20 cellular contexts compared by ENCODE assay signal in genomic region chr5:89989831-89990230, GRCh38.
DNase-seq lines count a peak whose midpoint lies in the region; ATAC-seq and TF ChIP-seq lines count a peak whose summit lies in the region.
"Had no signal": no experiment of that assay in that cellular context is flagged by ENCODE, and none has a peak within 500 bp of the region (broad histone marks: within the 10 kb centered on the region; RNA-seq: fewer than 3 reads in every experiment).

No MANE protein-coding gene starts in this region.

- DNase-seq in cardiac fibroblast (ENCODE audit: low read depth in 2 of 2) (peak; percentile 27 to 49), fibroblast of peridontal ligament (ENCODE audit: extremely low read depth) (peak; percentile 54), thoracic aorta (ENCODE audit: low spot score) (no peak), mesenteric fat pad (ENCODE audit: low spot score) (no peak)
- DNase-seq: BE2C; CD4-positive, alpha-beta memory T cell; DND-41; GDM1; KBM-7; NCI-H1048; NCI-H1694; NCI-H2107; NCI-H345; NCI-H526 treated with DMSO at 0.1 percent for 48 hours; NK-92 treated with Interleukin-12 subunit alpha and Interleukin-12 subunit beta, amount 100 ng/mL, for 24 hours had no signal

- no peak for ATAC-seq in thoracic aorta (ENCODE audit: insufficient number of reproducible peaks, low FRiP score, low read depth)
- ATAC-seq in HG03025 (IDR thresholded peaks at IDR 0.05; ENCODE audit: low FRiP score, unreplicated experiment): no peak
- ATAC-seq in HG03108 (IDR thresholded peaks at IDR 0.05; ENCODE audit: unreplicated experiment): no peak

- H3K9me3 ChIP-seq in thoracic aorta: no peaks in the 10 kb centered on the region
- H3K9me3 ChIP-seq: BE2C had no signal

- no peaks in the 10 kb centered on the region for H3K36me3 Mint-ChIP-seq in nephron (ENCODE audit: low read depth)
- H3K36me3 Mint-ChIP-seq: CD4-positive, alpha-beta memory T cell had no signal

- H3K36me3 ChIP-seq in thoracic aorta: no peaks in the 10 kb centered on the region
- H3K36me3 ChIP-seq: BE2C had no signal

- H3K9me3 Mint-ChIP-seq in nephron: no peaks in the 10 kb centered on the region

- H3K4me3 ChIP-seq in cardiac fibroblast (replicated peaks in 1 of 2; ENCODE audit: low read depth in 2 of 2, low read length in 2 of 2) (no peak overlapping the region), thoracic aorta (peak overlapping the region; percentile 49)
- H3K4me3 ChIP-seq: GM23248 had no signal

- H3K27ac ChIP-seq in thoracic aorta: peak overlapping the region; percentile 80
- H3K27ac ChIP-seq: GM23248, RWPE1 had no signal

- H3K4me3 Mint-ChIP-seq in nephron: no peak overlapping the region
- H3K4me3 Mint-ChIP-seq: CD4-positive, alpha-beta memory T cell had no signal

- peaks cover 15 to 40% of the 10 kb centered on the region in 2 donors for H3K4me1 ChIP-seq in thoracic aorta (ENCODE audit: control insufficient read depth in 1 of 2, low read depth in 2 of 2)
- H3K4me1 ChIP-seq: BE2C had no signal

- no peak for TF ChIP-seq CTCF in cardiac fibroblast (IDR thresholded peaks at IDR 0.05; ENCODE audit: low read depth, low read length)
- TF ChIP-seq CTCF in nephron (IDR thresholded peaks at IDR 0.05; ENCODE audit: unreplicated experiment in 3 of 3): no peak
- TF ChIP-seq CTCF in thoracic aorta (IDR thresholded peaks at IDR 0.05): no peak

- no peaks in the 10 kb centered on the region for H3K27me3 Mint-ChIP-seq in nephron (ENCODE audit: low read depth)
- H3K27me3 Mint-ChIP-seq: CD4-positive, alpha-beta memory T cell had no signal

- no peaks in the 10 kb centered on the region for H3K27me3 ChIP-seq in thoracic aorta (replicated peaks; ENCODE audit: insufficient read depth)
- H3K27me3 ChIP-seq: BE2C had no signal

- H3K27ac Mint-ChIP-seq in nephron: peak overlapping the region in 2 of 3 experiments; percentile 19 to 41
- H3K27ac Mint-ChIP-seq: CD4-positive, alpha-beta memory T cell had no signal

- peaks cover 9% of the 10 kb centered on the region for H3K4me1 Mint-ChIP-seq in nephron
- H3K4me1 Mint-ChIP-seq: CD4-positive, alpha-beta memory T cell had no signal

Comparison
In these comparisons a context has a peak if more than half of its experiments do, and no peak if none do; other contexts are left out.
1. DNase-seq: peak in cardiac fibroblast (2 of 2) and fibroblast of peridontal ligament (single experiment); none in thoracic aorta (single experiment) and mesenteric fat pad (single experiment).